In the genomic region with DNA sequence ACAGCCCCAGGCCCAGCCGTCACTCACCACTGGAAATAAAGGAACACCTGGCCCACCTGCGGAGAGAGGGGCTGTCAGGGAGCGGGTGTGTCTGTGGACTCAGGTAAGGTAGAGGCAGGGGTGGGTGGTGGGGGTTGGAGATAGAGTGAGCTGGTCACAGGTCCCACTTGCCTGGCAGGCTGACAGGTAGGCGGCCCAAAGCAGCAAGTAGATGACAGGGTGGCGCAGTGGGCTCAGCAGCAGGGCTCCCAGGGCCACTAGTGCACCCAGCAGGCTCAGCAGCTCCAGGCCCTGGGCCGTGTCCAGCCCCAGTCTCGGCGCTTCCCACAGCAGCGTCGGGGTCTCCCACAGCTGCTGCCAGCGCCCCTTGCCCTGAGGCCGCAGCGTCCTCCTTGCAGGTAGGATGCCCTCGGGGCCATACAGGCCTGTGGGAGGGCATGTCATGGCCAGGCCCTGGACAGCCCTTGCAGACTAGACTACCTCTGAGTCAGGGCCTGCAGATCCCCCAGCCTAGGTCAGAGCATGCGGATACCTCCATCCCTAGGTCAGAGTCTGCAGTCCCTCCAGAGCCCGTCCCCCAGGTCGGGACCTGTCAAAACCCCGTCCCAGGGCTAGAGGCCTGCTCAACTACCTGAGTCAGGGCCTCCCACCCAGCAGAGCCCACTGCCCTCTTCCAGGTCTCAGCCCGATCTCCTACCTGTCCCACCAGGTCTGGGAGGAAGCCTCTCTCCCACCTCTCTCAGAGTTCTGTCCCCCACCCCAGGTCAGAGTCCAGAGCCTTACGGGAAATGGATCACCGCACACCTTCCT, we compare ENCODE assay signal across 1 cellular context.
TF ChIP-seq lines count a peak whose summit lies in the region.

No MANE protein-coding gene starts in this region.

TF ChIP-seq in HepG2, 621 proteins besides CTCF, POLR2A, EP300 and RAD21 (continues in another document):
- no peak for TF ChIP-seq ZNF510 (CRISPR knock-in tag; IDR thresholded peaks at IDR 0.05; ENCODE audit: low read depth)
- TF ChIP-seq ZNF33A (CRISPR knock-in tag; IDR thresholded peaks at IDR 0.05; ENCODE audit: borderline replicate concordance) = no peak
- TF ChIP-seq RFX1 (IDR thresholded peaks at IDR 0.05) = no peak
- no peak for TF ChIP-seq ZSCAN29 (CRISPR knock-in tag; conservative IDR thresholded peaks at IDR 0.05)
- no peak for TF ChIP-seq TARDBP (CRISPR knock-in tag; IDR thresholded peaks at IDR 0.05)
- TF ChIP-seq NR2F6 (IDR thresholded peaks at IDR 0.05) = no peak
- no peak for TF ChIP-seq NR2F6 (CRISPR knock-in tag; IDR thresholded peaks at IDR 0.05)
- TF ChIP-seq, protein P1, sequence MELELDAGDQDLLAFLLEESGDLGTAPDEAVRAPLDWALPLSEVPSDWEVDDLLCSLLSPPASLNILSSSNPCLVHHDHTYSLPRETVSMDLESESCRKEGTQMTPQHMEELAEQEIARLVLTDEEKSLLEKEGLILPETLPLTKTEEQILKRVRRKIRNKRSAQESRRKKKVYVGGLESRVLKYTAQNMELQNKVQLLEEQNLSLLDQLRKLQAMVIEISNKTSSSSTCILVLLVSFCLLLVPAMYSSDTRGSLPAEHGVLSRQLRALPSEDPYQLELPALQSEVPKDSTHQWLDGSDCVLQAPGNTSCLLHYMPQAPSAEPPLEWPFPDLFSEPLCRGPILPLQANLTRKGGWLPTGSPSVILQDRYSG (CRISPR knock-in tag; IDR thresholded peaks at IDR 0.05) = 0 out of 2 replicates have a peak, but pooled peaks have one; percentile 36
- 0 out of 2 replicates have a peak, but pooled peaks have one; percentile 9 for TF ChIP-seq ZSCAN21 (CRISPR knock-in tag; IDR thresholded peaks at IDR 0.05; ENCODE audit: borderline replicate concordance)
- TF ChIP-seq JUND (CRISPR knock-in tag; IDR thresholded peaks at IDR 0.05) = 0 out of 2 replicates have a peak, but pooled peaks have one; percentile 13
- no peak for TF ChIP-seq ZNF207 (IDR thresholded peaks at IDR 0.05; ENCODE audit: borderline replicate concordance)
- TF ChIP-seq ZNF383 (CRISPR knock-in tag; IDR thresholded peaks at IDR 0.05; ENCODE audit: borderline replicate concordance) = no peak
- TF ChIP-seq SNRNP70 (IDR thresholded peaks at IDR 0.05; ENCODE audit: low read depth, low read length) = no peak
- TF ChIP-seq ZNF746 (CRISPR knock-in tag; IDR thresholded peaks at IDR 0.05) = no peak
- peak; percentile 50; the same call in 1 of the 2 replicates for TF ChIP-seq ZNF225 (CRISPR knock-in tag; IDR thresholded peaks at IDR 0.05)
- TF ChIP-seq CCDC6 (CRISPR knock-in tag; IDR thresholded peaks at IDR 0.05) = no peak
- TF ChIP-seq, protein P2, sequence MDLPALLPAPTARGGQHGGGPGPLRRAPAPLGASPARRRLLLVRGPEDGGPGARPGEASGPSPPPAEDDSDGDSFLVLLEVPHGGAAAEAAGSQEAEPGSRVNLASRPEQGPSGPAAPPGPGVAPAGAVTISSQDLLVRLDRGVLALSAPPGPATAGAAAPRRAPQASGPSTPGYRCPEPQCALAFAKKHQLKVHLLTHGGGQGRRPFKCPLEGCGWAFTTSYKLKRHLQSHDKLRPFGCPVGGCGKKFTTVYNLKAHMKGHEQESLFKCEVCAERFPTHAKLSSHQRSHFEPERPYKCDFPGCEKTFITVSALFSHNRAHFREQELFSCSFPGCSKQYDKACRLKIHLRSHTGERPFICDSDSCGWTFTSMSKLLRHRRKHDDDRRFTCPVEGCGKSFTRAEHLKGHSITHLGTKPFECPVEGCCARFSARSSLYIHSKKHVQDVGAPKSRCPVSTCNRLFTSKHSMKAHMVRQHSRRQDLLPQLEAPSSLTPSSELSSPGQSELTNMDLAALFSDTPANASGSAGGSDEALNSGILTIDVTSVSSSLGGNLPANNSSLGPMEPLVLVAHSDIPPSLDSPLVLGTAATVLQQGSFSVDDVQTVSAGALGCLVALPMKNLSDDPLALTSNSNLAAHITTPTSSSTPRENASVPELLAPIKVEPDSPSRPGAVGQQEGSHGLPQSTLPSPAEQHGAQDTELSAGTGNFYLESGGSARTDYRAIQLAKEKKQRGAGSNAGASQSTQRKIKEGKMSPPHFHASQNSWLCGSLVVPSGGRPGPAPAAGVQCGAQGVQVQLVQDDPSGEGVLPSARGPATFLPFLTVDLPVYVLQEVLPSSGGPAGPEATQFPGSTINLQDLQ (CRISPR knock-in tag; IDR thresholded peaks at IDR 0.05) = no peak
- TF ChIP-seq, protein P3, sequence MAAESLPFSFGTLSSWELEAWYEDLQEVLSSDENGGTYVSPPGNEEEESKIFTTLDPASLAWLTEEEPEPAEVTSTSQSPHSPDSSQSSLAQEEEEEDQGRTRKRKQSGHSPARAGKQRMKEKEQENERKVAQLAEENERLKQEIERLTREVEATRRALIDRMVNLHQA (CRISPR knock-in tag; IDR thresholded peaks at IDR 0.05) = no peak
- no peak for TF ChIP-seq TMF1 (CRISPR knock-in tag; IDR thresholded peaks at IDR 0.05; ENCODE audit: low read depth)
- TF ChIP-seq, protein P4, sequence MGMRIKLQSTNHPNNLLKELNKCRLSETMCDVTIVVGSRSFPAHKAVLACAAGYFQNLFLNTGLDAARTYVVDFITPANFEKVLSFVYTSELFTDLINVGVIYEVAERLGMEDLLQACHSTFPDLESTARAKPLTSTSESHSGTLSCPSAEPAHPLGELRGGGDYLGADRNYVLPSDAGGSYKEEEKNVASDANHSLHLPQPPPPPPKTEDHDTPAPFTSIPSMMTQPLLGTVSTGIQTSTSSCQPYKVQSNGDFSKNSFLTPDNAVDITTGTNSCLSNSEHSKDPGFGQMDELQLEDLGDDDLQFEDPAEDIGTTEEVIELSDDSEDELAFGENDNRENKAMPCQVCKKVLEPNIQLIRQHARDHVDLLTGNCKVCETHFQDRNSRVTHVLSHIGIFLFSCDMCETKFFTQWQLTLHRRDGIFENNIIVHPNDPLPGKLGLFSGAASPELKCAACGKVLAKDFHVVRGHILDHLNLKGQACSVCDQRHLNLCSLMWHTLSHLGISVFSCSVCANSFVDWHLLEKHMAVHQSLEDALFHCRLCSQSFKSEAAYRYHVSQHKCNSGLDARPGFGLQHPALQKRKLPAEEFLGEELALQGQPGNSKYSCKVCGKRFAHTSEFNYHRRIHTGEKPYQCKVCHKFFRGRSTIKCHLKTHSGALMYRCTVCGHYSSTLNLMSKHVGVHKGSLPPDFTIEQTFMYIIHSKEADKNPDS (CRISPR knock-in tag; IDR thresholded peaks at IDR 0.05) = no peak
- no peak for TF ChIP-seq ZEB1 (IDR thresholded peaks at IDR 0.05; ENCODE audit: insufficient replicate concordance, low read depth)
- no peak for TF ChIP-seq ZNF253 (CRISPR knock-in tag; IDR thresholded peaks at IDR 0.05; ENCODE audit: borderline replicate concordance)
- TF ChIP-seq, protein P5, sequence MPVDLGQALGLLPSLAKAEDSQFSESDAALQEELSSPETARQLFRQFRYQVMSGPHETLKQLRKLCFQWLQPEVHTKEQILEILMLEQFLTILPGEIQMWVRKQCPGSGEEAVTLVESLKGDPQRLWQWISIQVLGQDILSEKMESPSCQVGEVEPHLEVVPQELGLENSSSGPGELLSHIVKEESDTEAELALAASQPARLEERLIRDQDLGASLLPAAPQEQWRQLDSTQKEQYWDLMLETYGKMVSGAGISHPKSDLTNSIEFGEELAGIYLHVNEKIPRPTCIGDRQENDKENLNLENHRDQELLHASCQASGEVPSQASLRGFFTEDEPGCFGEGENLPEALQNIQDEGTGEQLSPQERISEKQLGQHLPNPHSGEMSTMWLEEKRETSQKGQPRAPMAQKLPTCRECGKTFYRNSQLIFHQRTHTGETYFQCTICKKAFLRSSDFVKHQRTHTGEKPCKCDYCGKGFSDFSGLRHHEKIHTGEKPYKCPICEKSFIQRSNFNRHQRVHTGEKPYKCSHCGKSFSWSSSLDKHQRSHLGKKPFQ (CRISPR knock-in tag; IDR thresholded peaks at IDR 0.05; ENCODE audit: insufficient replicate concordance) = peak; percentile 51
- 0 out of 2 replicates have a peak, but pooled peaks have one; percentile 42 for TF ChIP-seq ZNF563 (CRISPR knock-in tag; IDR thresholded peaks at IDR 0.05)
- TF ChIP-seq, protein P6, sequence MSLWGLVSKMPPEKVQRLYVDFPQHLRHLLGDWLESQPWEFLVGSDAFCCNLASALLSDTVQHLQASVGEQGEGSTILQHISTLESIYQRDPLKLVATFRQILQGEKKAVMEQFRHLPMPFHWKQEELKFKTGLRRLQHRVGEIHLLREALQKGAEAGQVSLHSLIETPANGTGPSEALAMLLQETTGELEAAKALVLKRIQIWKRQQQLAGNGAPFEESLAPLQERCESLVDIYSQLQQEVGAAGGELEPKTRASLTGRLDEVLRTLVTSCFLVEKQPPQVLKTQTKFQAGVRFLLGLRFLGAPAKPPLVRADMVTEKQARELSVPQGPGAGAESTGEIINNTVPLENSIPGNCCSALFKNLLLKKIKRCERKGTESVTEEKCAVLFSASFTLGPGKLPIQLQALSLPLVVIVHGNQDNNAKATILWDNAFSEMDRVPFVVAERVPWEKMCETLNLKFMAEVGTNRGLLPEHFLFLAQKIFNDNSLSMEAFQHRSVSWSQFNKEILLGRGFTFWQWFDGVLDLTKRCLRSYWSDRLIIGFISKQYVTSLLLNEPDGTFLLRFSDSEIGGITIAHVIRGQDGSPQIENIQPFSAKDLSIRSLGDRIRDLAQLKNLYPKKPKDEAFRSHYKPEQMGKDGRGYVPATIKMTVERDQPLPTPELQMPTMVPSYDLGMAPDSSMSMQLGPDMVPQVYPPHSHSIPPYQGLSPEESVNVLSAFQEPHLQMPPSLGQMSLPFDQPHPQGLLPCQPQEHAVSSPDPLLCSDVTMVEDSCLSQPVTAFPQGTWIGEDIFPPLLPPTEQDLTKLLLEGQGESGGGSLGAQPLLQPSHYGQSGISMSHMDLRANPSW (CRISPR knock-in tag; IDR thresholded peaks at IDR 0.05; ENCODE audit: borderline replicate concordance) = no peak
- no peak for TF ChIP-seq ZNF230 (CRISPR knock-in tag; IDR thresholded peaks at IDR 0.05)
- TF ChIP-seq ZNF430 (CRISPR knock-in tag; IDR thresholded peaks at IDR 0.05) = no peak
- TF ChIP-seq, protein P7, sequence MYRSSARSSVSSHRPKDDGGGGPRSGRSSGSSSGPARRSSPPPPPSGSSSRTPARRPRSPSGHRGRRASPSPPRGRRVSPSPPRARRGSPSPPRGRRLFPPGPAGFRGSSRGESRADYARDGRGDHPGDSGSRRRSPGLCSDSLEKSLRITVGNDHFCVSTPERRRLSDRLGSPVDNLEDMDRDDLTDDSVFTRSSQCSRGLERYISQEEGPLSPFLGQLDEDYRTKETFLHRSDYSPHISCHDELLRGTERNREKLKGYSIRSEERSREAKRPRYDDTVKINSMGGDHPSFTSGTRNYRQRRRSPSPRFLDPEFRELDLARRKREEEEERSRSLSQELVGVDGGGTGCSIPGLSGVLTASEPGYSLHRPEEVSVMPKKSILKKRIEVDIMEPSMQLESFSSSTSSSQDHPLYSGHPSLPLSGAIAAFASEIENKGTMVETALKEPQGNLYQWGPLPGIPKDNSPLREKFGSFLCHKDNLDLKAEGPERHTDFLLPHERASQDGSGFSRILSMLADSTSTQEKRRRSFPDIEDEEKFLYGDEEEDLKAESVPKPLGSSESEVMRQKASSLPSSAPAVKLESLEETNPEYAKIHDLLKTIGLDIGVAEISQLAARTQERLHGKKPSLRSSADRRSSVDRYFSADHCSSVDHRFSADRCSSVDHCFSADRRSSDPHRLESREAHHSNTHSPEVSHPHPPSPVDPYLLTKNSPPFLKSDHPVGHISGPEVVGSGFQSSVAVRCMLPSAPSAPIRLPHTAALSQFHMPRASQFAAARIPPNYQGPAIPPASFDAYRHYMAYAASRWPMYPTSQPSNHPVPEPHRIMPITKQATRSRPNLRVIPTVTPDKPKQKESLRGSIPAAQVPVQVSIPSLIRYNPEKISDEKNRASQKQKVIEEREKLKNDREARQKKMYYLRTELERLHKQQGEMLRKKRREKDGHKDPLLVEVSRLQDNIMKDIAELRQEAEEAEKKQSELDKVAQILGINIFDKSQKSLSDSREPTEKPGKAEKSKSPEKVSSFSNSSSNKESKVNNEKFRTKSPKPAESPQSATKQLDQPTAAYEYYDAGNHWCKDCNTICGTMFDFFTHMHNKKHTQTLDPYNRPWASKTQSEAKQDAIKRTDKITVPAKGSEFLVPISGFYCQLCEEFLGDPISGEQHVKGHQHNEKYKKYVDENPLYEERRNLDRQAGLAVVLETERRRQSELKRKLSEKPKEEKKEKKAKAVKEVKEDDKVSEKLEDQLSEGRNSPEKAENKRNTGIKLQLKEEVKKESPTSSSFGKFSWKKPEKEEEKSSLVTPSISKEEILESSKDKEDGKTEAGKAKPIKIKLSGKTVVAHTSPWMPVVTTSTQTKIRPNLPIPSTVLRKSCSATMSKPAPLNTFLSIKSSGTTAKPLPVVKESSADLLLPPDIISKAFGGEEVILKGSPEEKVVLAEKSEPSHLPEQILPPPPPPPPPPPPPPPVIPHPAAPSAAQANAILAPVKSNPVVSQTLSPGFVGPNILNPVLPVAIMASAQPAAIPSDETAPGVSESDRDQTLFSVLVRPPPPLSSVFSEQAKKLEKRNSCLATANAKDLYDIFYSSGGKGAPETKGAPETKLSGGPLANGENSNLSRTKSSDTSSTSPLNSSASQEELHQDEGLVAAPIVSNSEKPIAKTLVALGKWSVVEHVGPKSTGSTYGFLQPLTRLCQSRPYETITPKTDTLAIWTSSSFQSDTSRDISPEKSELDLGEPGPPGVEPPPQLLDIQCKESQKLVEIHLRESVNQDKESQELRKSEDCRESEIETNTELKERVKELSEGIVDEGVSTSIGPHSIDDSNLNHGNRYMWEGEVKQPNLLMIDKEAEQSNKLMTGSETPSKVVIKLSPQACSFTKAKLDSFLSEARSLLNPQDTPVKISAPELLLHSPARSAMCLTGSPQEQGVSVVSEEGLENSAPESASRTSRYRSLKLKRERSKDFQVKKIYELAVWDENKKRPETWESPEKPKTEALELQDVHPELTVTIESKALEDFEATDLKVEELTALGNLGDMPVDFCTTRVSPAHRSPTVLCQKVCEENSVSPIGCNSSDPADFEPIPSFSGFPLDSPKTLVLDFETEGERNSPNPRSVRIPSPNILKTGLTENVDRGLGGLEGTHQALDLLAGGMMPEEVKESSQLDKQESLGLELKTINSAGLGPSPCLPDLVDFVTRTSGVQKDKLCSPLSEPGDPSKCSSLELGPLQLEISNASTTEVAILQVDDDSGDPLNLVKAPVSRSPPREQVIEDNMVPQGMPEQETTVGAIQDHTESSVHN (CRISPR knock-in tag; IDR thresholded peaks at IDR 0.05) = no peak
- 0 out of 2 replicates have a peak, but pooled peaks have one; percentile 47 for TF ChIP-seq ZNF703 (CRISPR knock-in tag; IDR thresholded peaks at IDR 0.05; ENCODE audit: borderline replicate concordance)
- no peak for TF ChIP-seq MIER2 (CRISPR knock-in tag; IDR thresholded peaks at IDR 0.05)
- TF ChIP-seq ZNF660 (CRISPR knock-in tag; IDR thresholded peaks at IDR 0.05; ENCODE audit: borderline replicate concordance, low read depth) = no peak
- TF ChIP-seq FLYWCH1 (CRISPR knock-in tag; IDR thresholded peaks at IDR 0.05) = no peak
